9 cellular contexts compared by ENCODE assay signal in the genomic region with DNA sequence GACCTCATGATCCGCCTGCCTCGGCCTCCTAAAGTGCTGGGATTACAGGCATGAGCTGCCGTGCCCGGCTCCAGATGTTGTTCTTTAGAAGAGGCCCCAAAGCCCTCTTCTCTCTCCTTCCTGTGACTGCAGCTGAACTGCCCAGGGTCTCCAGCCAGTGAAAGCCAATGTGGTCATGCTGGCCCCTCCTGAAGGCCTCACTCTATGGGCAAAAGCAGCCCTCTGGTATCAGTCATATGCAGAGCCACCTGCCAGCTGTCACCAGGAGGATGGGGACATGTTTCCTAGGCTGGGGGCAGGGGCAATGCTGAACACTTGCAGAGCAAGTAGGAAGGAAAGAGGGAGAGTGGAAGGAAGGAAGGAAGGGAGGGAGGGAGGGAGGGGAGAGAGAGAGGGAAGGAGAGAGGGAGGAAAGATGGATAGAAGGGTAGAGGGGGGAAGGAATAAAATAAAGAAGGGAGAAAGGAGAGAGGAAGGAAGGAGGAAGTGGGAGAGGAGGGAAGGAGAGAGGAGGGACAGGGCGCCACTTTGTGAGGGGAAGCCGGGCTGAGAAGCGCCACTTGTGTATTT. TPM values are rescaled to one million over a fixed set of nuclear protein-coding genes. Genes with fewer than 3 reads are reported as not detected.
DNase-seq lines count a peak whose midpoint lies in the region; ATAC-seq lines count a peak whose summit lies in the region.
"Had no signal": no experiment of that assay in that cellular context is flagged by ENCODE, and none has a peak within 500 bp of the region (broad histone marks: within the 10 kb centered on the region; RNA-seq: fewer than 3 reads in every experiment).

No MANE protein-coding gene starts in this region.

- H3K27me3 Mint-ChIP-seq in activated T-cell treated with anti-CD3 and anti-CD28 coated beads, Interleukin-2, amount 50 U/mL, for 72 hours (ENCODE audit: low read depth): no peaks in the 10 kb centered on the region

- H3K27me3 ChIP-seq in thymus (ENCODE audit: control insufficient read depth, insufficient read depth): no peaks in the 10 kb centered on the region

- H3K4me1 ChIP-seq in mesodermal cell (ENCODE audit: control insufficient read depth, insufficient read depth, low read length, poor library complexity, severe bottlenecking) (peaks cover 36% of the 10 kb centered on the region), thymus (ENCODE audit: control insufficient read depth, insufficient read depth, low read length) (peaks cover 12% of the 10 kb centered on the region)

- peak overlapping the region in 1 of 2 donors; percentile 63 for H3K4me3 Mint-ChIP-seq in activated T-cell treated with anti-CD3 and anti-CD28 coated beads, Interleukin-2, amount 50 U/mL, for 72 hours
- H3K4me3 Mint-ChIP-seq: activated CD8-positive, alpha-beta memory T cell treated with anti-CD3 and anti-CD28 coated beads, Interleukin-2, amount 10 ng/mL, durations not matched to agents 7 days and 5 days had no signal

- peaks cover 23% of the 10 kb centered on the region for H3K4me1 Mint-ChIP-seq in activated T-cell treated with anti-CD3 and anti-CD28 coated beads, Interleukin-2, amount 50 U/mL, for 72 hours (ENCODE audit: low read depth)

- peak overlapping the region; percentile 84 for H3K27ac Mint-ChIP-seq in activated T-cell treated with anti-CD3 and anti-CD28 coated beads, Interleukin-2, amount 50 U/mL, for 72 hours
- H3K27ac Mint-ChIP-seq: activated CD8-positive, alpha-beta memory T cell treated with anti-CD3 and anti-CD28 coated beads, Interleukin-2, amount 10 ng/mL, durations not matched to agents 7 days and 5 days had no signal

- no peak for DNase-seq in activated T-cell treated with anti-CD3 and anti-CD28 coated beads, Interleukin-2, amount 50 U/mL, for 72 hours
- no peak for DNase-seq in activated T-cell treated with anti-CD3 and anti-CD28 coated beads, Interleukin-2, amount 50 U/mL, for 48 hours
- DNase-seq in NCI-H2227 (lab: John Stamatoyannopoulos, UW; ENCODE audit: unreplicated experiment): no peak
- no peak for DNase-seq in GF-D8 (lab: John Stamatoyannopoulos, UW)
- no peak for DNase-seq in GOT3 (lab: John Stamatoyannopoulos, UW)
- DNase-seq: activated CD8-positive, alpha-beta memory T cell treated with anti-CD3 and anti-CD28 coated beads, Interleukin-2, amount 10 ng/mL, durations not matched to agents 7 days and 5 days had no signal

- ATAC-seq in activated T-cell treated with anti-CD3 and anti-CD28 coated beads, Interleukin-2, amount 50 U/mL, for 72 hours (replicated peaks in 1 of 2): no peak

- H3K4me3 ChIP-seq in mesodermal cell (ENCODE audit: extremely low read depth, insufficient read depth, low read length, poor library complexity, severe bottlenecking): no peak overlapping the region
- no peak overlapping the region for H3K4me3 ChIP-seq in thymus (ENCODE audit: low read length)

- H3K9me3 ChIP-seq in mesodermal cell (ENCODE audit: control insufficient read depth, low read length) (no peaks in the 10 kb centered on the region), thymus (ENCODE audit: control insufficient read depth) (no peaks in the 10 kb centered on the region)

- no peaks in the 10 kb centered on the region for H3K36me3 ChIP-seq in mesodermal cell (ENCODE audit: control insufficient read depth, insufficient read depth, low read length)
- H3K36me3 ChIP-seq in thymus (ENCODE audit: control insufficient read depth, insufficient read depth): no peaks in the 10 kb centered on the region

- 44 to 57% (median 46%) methylated on average over 7 of the region's 7 CpGs for WGBS in adipose tissue, 3 donors
- WGBS in mesodermal cell (ENCODE audit: insufficient coverage in 2 of 2), 2 experiments: 85 to 88% methylated on average over 5 of the region's 7 CpGs
- WGBS in thymus: 76% methylated on average over 7 of the region's 7 CpGs

- H3K27ac ChIP-seq in adipose tissue (ENCODE audit: low read depth, low read length) (peak overlapping the region; percentile 92), mesodermal cell (ENCODE audit: low read depth, low read length, severe bottlenecking) (peak overlapping the region; percentile 94), thymus (ENCODE audit: low read depth) (peak overlapping the region; percentile 73)

- no peaks in the 10 kb centered on the region for H3K9me3 Mint-ChIP-seq in activated T-cell treated with anti-CD3 and anti-CD28 coated beads, Interleukin-2, amount 50 U/mL, for 72 hours

- H3K36me3 Mint-ChIP-seq in activated T-cell treated with anti-CD3 and anti-CD28 coated beads, Interleukin-2, amount 50 U/mL, for 72 hours (ENCODE audit: insufficient read depth in 2 of 2): no peaks in the 10 kb centered on the region
- H3K36me3 Mint-ChIP-seq: activated CD8-positive, alpha-beta memory T cell treated with anti-CD3 and anti-CD28 coated beads, Interleukin-2, amount 10 ng/mL, durations not matched to agents 7 days and 5 days had no signal

RNA-seq across cellular contexts. Expression of a gene that starts 36.0 kb away (rescaled TPM):
- total RNA-seq in activated T-cell treated with anti-CD3 and anti-CD28 coated beads, Interleukin-2, amount 50 U/mL, for 72 hours: 100 to 1,000 TPM; 164 to 212 TPM
- 1,000 to 10,000 TPM in 1 of 3 donors, 100 to 1,000 TPM in 1, 10 to 100 TPM in 1; 33.1 to 1,268 (median 796) TPM for polyA plus RNA-seq in adipose tissue
- polyA plus RNA-seq in mesodermal cell (2013, experiment 1 of 2): 37.6 TPM
- 29.9 TPM for polyA plus RNA-seq in mesodermal cell (2013, experiment 2 of 2)
- 126 TPM for polyA plus RNA-seq in thymus

RNA-seq across cellular contexts. Expression of a gene that starts 54.5 kb away (rescaled TPM):
- total RNA-seq in activated T-cell treated with anti-CD3 and anti-CD28 coated beads, Interleukin-2, amount 50 U/mL, for 72 hours: 100 to 1,000 TPM in 1 of 2 donors, 10 to 100 TPM in 1; 81.6 to 101 TPM
- polyA plus RNA-seq in adipose tissue (10 to 100 TPM; 14.2 to 55.2 (median 28.3) TPM), thymus (32.1 TPM)
- 36.8 TPM for polyA plus RNA-seq in mesodermal cell (2013, experiment 1 of 2)
- polyA plus RNA-seq in mesodermal cell (2013, experiment 2 of 2): 28.0 TPM
